In the genomic region with DNA sequence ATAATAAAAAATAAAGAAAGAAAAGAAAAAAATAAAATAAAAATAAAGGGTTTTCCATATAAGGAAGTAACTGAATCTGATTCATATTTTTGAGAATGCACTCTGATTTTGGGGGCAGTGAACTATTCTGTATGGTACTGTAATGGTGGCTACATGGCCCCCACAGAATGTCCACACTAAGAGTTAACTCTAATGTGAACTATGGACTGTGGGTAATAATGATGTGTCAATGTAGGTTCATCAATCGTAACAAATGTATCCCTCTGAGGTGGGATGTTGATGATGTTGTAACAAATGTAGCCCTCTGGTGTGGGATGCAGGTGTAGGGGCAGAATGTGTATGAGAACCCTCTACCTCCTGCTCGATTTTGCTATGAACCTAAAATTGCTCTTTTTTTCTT, we compare ENCODE assay signal across 10 cellular contexts. TPM values are rescaled to one million over a fixed set of nuclear protein-coding genes. Genes with fewer than 3 reads are reported as not detected.
"Had no signal": no experiment of that assay in that cellular context is flagged by ENCODE, and none has a peak within 500 bp of the region (broad histone marks: within the 10 kb centered on the region; RNA-seq: fewer than 3 reads in every experiment).

No MANE protein-coding gene starts in this region.

- ATAC-seq: HepG2, K562 had no signal

- FAIRE-seq: HepG2, HTR-8/SVneo, K562 had no signal

- H3K4me3 ChIP-seq: K562 had no signal

- H3K4me1 Mint-ChIP-seq: IgD-negative memory B cell had no signal

- H3K9me3 Mint-ChIP-seq: IgD-negative memory B cell had no signal

- H3K27ac ChIP-seq: HL-60, KMS-11 had no signal

- H3K4me3 Mint-ChIP-seq: IgD-negative memory B cell had no signal

- DNase-seq: IMR-90, KBM-7, KG1 had no signal

- H3K4me2 ChIP-seq: KMS-11 had no signal

RNA-seq across cellular contexts. Expression of a gene that starts 13.8 kb away (rescaled TPM):
- polyA plus RNA-seq: IgD-negative memory B cell had no signal

RNA-seq across cellular contexts. Expression of a gene that starts 42.2 kb away (rescaled TPM):
- total RNA-seq: HepG2, HT1080, IMR-90, K562 had no signal
- polyA plus RNA-seq: HepG2, IgD-negative memory B cell, IMR-90, K562 had no signal

RNA-seq across cellular contexts. Expression of a gene that starts 56.9 kb away (rescaled TPM):
- total RNA-seq: HepG2 had no signal
- polyA plus RNA-seq: IgD-negative memory B cell had no signal
